Comparison of ENCODE assay signal across 1 cellular context in the genomic region with DNA sequence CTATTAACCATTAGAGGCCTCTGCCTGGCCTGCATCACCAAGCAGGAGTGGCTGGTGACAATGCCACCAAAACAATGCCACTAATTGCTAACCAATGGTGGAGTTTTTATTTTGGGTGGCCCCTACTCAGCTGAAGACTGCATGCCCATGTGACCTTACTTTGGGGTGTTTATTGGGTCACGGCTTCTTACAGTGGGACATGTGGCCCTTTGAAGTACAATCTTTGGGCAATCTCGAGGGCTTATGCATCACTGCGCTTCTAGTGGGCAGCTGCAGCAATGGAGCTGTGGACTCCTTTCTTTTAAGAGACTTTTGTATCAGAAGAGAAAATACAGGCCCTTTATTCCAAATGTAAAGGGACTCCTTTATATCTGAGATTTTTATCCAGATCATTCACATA.
TF ChIP-seq lines count a peak whose summit lies in the region.

No MANE protein-coding gene starts in this region.

TF ChIP-seq in K562, 482 proteins besides CTCF, POLR2A, EP300 and RAD21 (continued from another document):
- TF ChIP-seq, protein P1, sequence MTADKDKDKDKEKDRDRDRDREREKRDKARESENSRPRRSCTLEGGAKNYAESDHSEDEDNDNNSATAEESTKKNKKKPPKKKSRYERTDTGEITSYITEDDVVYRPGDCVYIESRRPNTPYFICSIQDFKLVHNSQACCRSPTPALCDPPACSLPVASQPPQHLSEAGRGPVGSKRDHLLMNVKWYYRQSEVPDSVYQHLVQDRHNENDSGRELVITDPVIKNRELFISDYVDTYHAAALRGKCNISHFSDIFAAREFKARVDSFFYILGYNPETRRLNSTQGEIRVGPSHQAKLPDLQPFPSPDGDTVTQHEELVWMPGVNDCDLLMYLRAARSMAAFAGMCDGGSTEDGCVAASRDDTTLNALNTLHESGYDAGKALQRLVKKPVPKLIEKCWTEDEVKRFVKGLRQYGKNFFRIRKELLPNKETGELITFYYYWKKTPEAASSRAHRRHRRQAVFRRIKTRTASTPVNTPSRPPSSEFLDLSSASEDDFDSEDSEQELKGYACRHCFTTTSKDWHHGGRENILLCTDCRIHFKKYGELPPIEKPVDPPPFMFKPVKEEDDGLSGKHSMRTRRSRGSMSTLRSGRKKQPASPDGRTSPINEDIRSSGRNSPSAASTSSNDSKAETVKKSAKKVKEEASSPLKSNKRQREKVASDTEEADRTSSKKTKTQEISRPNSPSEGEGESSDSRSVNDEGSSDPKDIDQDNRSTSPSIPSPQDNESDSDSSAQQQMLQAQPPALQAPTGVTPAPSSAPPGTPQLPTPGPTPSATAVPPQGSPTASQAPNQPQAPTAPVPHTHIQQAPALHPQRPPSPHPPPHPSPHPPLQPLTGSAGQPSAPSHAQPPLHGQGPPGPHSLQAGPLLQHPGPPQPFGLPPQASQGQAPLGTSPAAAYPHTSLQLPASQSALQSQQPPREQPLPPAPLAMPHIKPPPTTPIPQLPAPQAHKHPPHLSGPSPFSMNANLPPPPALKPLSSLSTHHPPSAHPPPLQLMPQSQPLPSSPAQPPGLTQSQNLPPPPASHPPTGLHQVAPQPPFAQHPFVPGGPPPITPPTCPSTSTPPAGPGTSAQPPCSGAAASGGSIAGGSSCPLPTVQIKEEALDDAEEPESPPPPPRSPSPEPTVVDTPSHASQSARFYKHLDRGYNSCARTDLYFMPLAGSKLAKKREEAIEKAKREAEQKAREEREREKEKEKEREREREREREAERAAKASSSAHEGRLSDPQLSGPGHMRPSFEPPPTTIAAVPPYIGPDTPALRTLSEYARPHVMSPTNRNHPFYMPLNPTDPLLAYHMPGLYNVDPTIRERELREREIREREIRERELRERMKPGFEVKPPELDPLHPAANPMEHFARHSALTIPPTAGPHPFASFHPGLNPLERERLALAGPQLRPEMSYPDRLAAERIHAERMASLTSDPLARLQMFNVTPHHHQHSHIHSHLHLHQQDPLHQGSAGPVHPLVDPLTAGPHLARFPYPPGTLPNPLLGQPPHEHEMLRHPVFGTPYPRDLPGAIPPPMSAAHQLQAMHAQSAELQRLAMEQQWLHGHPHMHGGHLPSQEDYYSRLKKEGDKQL (CRISPR knock-in tag; IDR thresholded peaks at IDR 0.05; ENCODE audit: borderline replicate concordance), result 0 out of 2 replicates have a peak, but pooled peaks have one; percentile 66
- TF ChIP-seq, protein P2, sequence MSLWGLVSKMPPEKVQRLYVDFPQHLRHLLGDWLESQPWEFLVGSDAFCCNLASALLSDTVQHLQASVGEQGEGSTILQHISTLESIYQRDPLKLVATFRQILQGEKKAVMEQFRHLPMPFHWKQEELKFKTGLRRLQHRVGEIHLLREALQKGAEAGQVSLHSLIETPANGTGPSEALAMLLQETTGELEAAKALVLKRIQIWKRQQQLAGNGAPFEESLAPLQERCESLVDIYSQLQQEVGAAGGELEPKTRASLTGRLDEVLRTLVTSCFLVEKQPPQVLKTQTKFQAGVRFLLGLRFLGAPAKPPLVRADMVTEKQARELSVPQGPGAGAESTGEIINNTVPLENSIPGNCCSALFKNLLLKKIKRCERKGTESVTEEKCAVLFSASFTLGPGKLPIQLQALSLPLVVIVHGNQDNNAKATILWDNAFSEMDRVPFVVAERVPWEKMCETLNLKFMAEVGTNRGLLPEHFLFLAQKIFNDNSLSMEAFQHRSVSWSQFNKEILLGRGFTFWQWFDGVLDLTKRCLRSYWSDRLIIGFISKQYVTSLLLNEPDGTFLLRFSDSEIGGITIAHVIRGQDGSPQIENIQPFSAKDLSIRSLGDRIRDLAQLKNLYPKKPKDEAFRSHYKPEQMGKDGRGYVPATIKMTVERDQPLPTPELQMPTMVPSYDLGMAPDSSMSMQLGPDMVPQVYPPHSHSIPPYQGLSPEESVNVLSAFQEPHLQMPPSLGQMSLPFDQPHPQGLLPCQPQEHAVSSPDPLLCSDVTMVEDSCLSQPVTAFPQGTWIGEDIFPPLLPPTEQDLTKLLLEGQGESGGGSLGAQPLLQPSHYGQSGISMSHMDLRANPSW (CRISPR knock-in tag; IDR thresholded peaks at IDR 0.05), result peak; percentile 51; the same call in 1 of the 2 replicates
- TF ChIP-seq, protein P3, sequence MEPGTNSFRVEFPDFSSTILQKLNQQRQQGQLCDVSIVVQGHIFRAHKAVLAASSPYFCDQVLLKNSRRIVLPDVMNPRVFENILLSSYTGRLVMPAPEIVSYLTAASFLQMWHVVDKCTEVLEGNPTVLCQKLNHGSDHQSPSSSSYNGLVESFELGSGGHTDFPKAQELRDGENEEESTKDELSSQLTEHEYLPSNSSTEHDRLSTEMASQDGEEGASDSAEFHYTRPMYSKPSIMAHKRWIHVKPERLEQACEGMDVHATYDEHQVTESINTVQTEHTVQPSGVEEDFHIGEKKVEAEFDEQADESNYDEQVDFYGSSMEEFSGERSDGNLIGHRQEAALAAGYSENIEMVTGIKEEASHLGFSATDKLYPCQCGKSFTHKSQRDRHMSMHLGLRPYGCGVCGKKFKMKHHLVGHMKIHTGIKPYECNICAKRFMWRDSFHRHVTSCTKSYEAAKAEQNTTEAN (CRISPR knock-in tag; IDR thresholded peaks at IDR 0.05), result no peak
